In genomic region chr21:44377201-44377921, GRCh38 we compare ENCODE assay signal across 17 cellular contexts. TPM values are rescaled to one million over a fixed set of nuclear protein-coding genes. Genes with fewer than 3 reads are reported as not detected.
DNase-seq lines count a peak whose midpoint lies in the region; ATAC-seq and TF ChIP-seq lines count a peak whose summit lies in the region.
"Had no signal": no experiment of that assay in that cellular context is flagged by ENCODE, and none has a peak within 500 bp of the region (broad histone marks: within the 10 kb centered on the region; RNA-seq: fewer than 3 reads in every experiment).

No MANE protein-coding gene starts in this region.

- no peaks in the 10 kb centered on the region for H4K20me1 ChIP-seq in GM23248 (ENCODE audit: insufficient read depth)

- H3K27me3 ChIP-seq in GM23248 (replicated peaks; ENCODE audit: insufficient read depth): no peaks in the 10 kb centered on the region; the same call in 1 of the 2 replicates

- no peak overlapping the region for H3K4me2 ChIP-seq in GM23248 (ENCODE audit: unreplicated experiment)

- TF ChIP-seq CTCF in coronary artery (IDR thresholded peaks at IDR 0.05) (no peak), progenitor cell of endocrine pancreas (IDR thresholded peaks at IDR 0.05; ENCODE audit: unreplicated experiment) (peak; percentile 44)

- no peaks in the 10 kb centered on the region for H3K36me3 ChIP-seq in GM23248 (ENCODE audit: low read depth)
- H3K36me3 ChIP-seq: HAP-1, tibial nerve had no signal

- H3K9me2 ChIP-seq in GM23248 (ENCODE audit: insufficient read depth): no peaks in the 10 kb centered on the region

- H3K9me3 Mint-ChIP-seq in progenitor cell of endocrine pancreas (ENCODE audit: low read depth): peaks cover 4% of the 10 kb centered on the region

- no peak overlapping the region for H3K9ac ChIP-seq in GM23248

- no peaks in the 10 kb centered on the region for H3K36me3 Mint-ChIP-seq in progenitor cell of endocrine pancreas (ENCODE audit: insufficient read depth)

- ATAC-seq in GM19455 (IDR thresholded peaks at IDR 0.05; ENCODE audit: unreplicated experiment): no peak

- H3K4me3 ChIP-seq in coronary artery (no peak overlapping the region), GM23248 (no peak overlapping the region)
- H3K4me3 ChIP-seq: HAP-1, skin epidermis, tibial nerve had no signal

- H3K9me3 ChIP-seq in GM23248 (ENCODE audit: low read depth): no peaks in the 10 kb centered on the region
- H3K9me3 ChIP-seq: HAP-1 had no signal

- H3K27ac ChIP-seq in coronary artery (no peak overlapping the region), GM23248 (no peak overlapping the region)
- H3K27ac ChIP-seq: skin epidermis, tibial nerve had no signal

- no peak overlapping the region for H3K4me3 Mint-ChIP-seq in progenitor cell of endocrine pancreas (ENCODE audit: low read depth)

- WGBS in GM23248 (ENCODE audit: low coverage in 1 of 2, low lambda C conversion rate in 2 of 2, missing lambda C conversion rate in 2 of 2), 2 experiments: 48 to 49% methylated on average over 22 to 24 of the region's 24 CpGs

- no peak overlapping the region for H3K27ac Mint-ChIP-seq in progenitor cell of endocrine pancreas

- no peaks in the 10 kb centered on the region for H3F3A ChIP-seq in GM23248 (ENCODE audit: insufficient read depth)

- no peak overlapping the region for H2AFZ ChIP-seq in GM23248

- DNase-seq in NCI-H82 (lab: John Stamatoyannopoulos, UW): peak; percentile 38
- DNase-seq in NCI-H82 treated with DMSO at 0.1 percent for 48 hours (lab: John Stamatoyannopoulos, UW; ENCODE audit: unreplicated experiment): no peak
- peak; percentile 63 for DNase-seq in NCI-H1092 treated with DMSO at 0.1 percent for 48 hours (lab: John Stamatoyannopoulos, UW)
- peak; percentile 56 for DNase-seq in coronary artery (ENCODE audit: low spot score)
- no peak for DNase-seq in progenitor cell of endocrine pancreas (ENCODE audit: low spot score, unreplicated experiment)
- no peak for DNase-seq in NCI-H1694 treated with DMSO at 0.1 percent for 48 hours (lab: John Stamatoyannopoulos, UW)
- no peak for DNase-seq in GM23248
- DNase-seq: activated CD4-positive, alpha-beta T cell treated with anti-CD3 and anti-CD28 coated beads for 4 hours; activated effector memory CD4-positive, alpha-beta T cell treated with anti-CD3 and anti-CD28 coated beads, Interleukin-2, amount 50 U/mL, for 16 hours; erythroblast; naive B cell; NCI-H226 had no signal

- H3K79me2 ChIP-seq in GM23248 (ENCODE audit: insufficient read depth): no peaks in the 10 kb centered on the region

- in situ Hi-C loops in GM23248 (cut with MboI): no loop called here

- no peaks in the 10 kb centered on the region for H3K4me1 Mint-ChIP-seq in progenitor cell of endocrine pancreas (ENCODE audit: low read depth)

- peaks cover 30% of the 10 kb centered on the region for H3K27me3 Mint-ChIP-seq in progenitor cell of endocrine pancreas
- H3K27me3 Mint-ChIP-seq: naive B cell had no signal

- H3K4me1 ChIP-seq in GM23248 (ENCODE audit: insufficient read depth): no peaks in the 10 kb centered on the region
- H3K4me1 ChIP-seq: HAP-1, tibial nerve had no signal

RNA-seq across cellular contexts. Expression of gene TRPM2, which starts 23.9 kb away (rescaled TPM):
- 0.16 and 0.17 TPM in 2 replicates for total RNA-seq in progenitor cell of endocrine pancreas
- total RNA-seq in GM23248 (2014; rRNA removed; shearing (Covaris generic)): 0.13 and 0.22 TPM in 2 replicates
- polyA plus RNA-seq in GM23248 (2016; fragmentation: Nextera tagmentation; extraction: Ambion mirVana): not detected in 2 replicates
- polyA plus RNA-seq: AG04450 had no signal

RNA-seq across cellular contexts. Expression of gene CFAP410, which starts 38.2 kb away (rescaled TPM):
- total RNA-seq in progenitor cell of endocrine pancreas: 32.4 and 32.5 TPM in 2 replicates
- total RNA-seq in GM23248 (2014; rRNA removed; shearing (Covaris generic)): 17.0 and 20.5 TPM in 2 replicates
- polyA plus RNA-seq in GM23248 (2016; fragmentation: Nextera tagmentation; extraction: Ambion mirVana): 19.8 and 20.8 TPM in 2 replicates

Comparison
In these comparisons a context has a peak if more than half of its experiments do, and no peak if none do; other contexts are left out.
1. DNase-seq: peak in NCI-H82 (single experiment), NCI-H1092 treated with DMSO at 0.1 percent for 48 hours (single experiment) and coronary artery (single experiment); none in NCI-H82 treated with DMSO at 0.1 percent for 48 hours (single experiment), progenitor cell of endocrine pancreas (single experiment), NCI-H1694 treated with DMSO at 0.1 percent for 48 hours (single experiment) and GM23248 (single experiment).